27 cellular contexts compared by ENCODE assay signal in genomic region chr1:25053576-25054075, GRCh38.
"Had no signal": no experiment of that assay in that cellular context is flagged by ENCODE, and none has a peak within 500 bp of the region (broad histone marks: within the 10 kb centered on the region; RNA-seq: fewer than 3 reads in every experiment).

No MANE protein-coding gene starts in this region.

- H3K4me1 Mint-ChIP-seq: activated CD4-positive, alpha-beta memory T cell treated with anti-CD3 and anti-CD28 coated beads, Interleukin-2, amount 10 ng/mL, durations not matched to agents 7 days and 5 days; activated CD4-positive, alpha-beta T cell treated with anti-CD3 and anti-CD28 coated beads, Interleukin-2, amount 10 ng/mL, durations not matched to agents 7 days and 5 days had no signal

- H3K4me1 ChIP-seq: prostate gland, sigmoid colon, vagina had no signal

- DNase-seq: activated CD4-positive, alpha-beta memory T cell treated with anti-CD3 and anti-CD28 coated beads, Interleukin-2, amount 10 ng/mL, durations not matched to agents 7 days and 5 days; activated CD4-positive, alpha-beta T cell treated with anti-CD3 and anti-CD28 coated beads for 1 hour; activated CD4-positive, alpha-beta T cell treated with anti-CD3 and anti-CD28 coated beads, Interleukin-2, amount 10 ng/mL, durations not matched to agents 7 days and 5 days; activated gamma-delta T cell treated with Interleukin-2 at 50 U/mL for 16 hours; activated naive CD4-positive, alpha-beta T cell treated with anti-CD3 and anti-CD28 coated beads, Interleukin-2, amount 50 U/mL, for 16 hours; activated T-cell treated with anti-CD3 and anti-CD28 coated beads, Interleukin-2, amount 50 U/mL, for 4 hours; amniotic stem cell; central memory CD4-positive, alpha-beta T cell; endodermal cell; foreskin fibroblast; left ventricle myocardium inferior; ovary; retina; sigmoid colon; stimulated activated CD4-positive, alpha-beta T cell treated with anti-CD3 and anti-CD28 coated beads, Interleukin-15, amount 100 ng/mL, for 24 hours; stimulated activated naive CD8-positive, alpha-beta T cell treated with anti-CD3 and anti-CD28 coated beads, Interleukin-15, Interleukin-2, amounts not matched to agents 100 U/mL and 50 U/mL, for 24 hours had no signal

- H3K9me3 ChIP-seq: left ventricle myocardium inferior, neutrophil, ovary, prostate gland, sigmoid colon, thoracic aorta, vagina had no signal

- H3K4me3 Mint-ChIP-seq: activated CD4-positive, alpha-beta memory T cell treated with anti-CD3 and anti-CD28 coated beads, Interleukin-2, amount 10 ng/mL, durations not matched to agents 7 days and 5 days; activated CD4-positive, alpha-beta T cell treated with anti-CD3 and anti-CD28 coated beads, Interleukin-2, amount 10 ng/mL, durations not matched to agents 7 days and 5 days; activated T-cell treated with anti-CD3 and anti-CD28 coated beads, Interleukin-2, amount 50 U/mL, for 4 hours; activated T-helper 17 cell treated with anti-CD3 and anti-CD28 coated beads, Interleukin-2, amount 50 U/mL, for 72 hours; dendritic cell treated with granulocyte-macrophage colony-stimulating factor and Interleukin-4, amounts not matched to agents 40 ng/mL and 50 ng/mL, for 4 days; endodermal cell; nephron; type B pancreatic cell had no signal

- H3K27ac ChIP-seq: left ventricle myocardium inferior, neutrophil, ovary, prostate gland, sigmoid colon, thoracic aorta, vagina, VCaP had no signal

- H3K9me3 Mint-ChIP-seq: activated CD4-positive, alpha-beta memory T cell treated with anti-CD3 and anti-CD28 coated beads, Interleukin-2, amount 10 ng/mL, durations not matched to agents 7 days and 5 days; activated CD4-positive, alpha-beta T cell treated with anti-CD3 and anti-CD28 coated beads, Interleukin-2, amount 10 ng/mL, durations not matched to agents 7 days and 5 days; activated T-cell treated with anti-CD3 and anti-CD28 coated beads, Interleukin-2, amount 50 U/mL, for 4 hours; activated T-helper 17 cell treated with anti-CD3 and anti-CD28 coated beads, Interleukin-2, amount 50 U/mL, for 72 hours; dendritic cell treated with granulocyte-macrophage colony-stimulating factor and Interleukin-4, amounts not matched to agents 40 ng/mL and 50 ng/mL, for 4 days; endodermal cell; nephron; type B pancreatic cell had no signal

- H3K36me3 Mint-ChIP-seq: type B pancreatic cell had no signal

- H3K4me3 ChIP-seq: left ventricle myocardium inferior, ovary, prostate gland, sigmoid colon, smooth muscle cell, thoracic aorta, vagina had no signal

- ATAC-seq: activated T-cell treated with anti-CD3 and anti-CD28 coated beads, Interleukin-2, amount 50 U/mL, for 4 hours; activated T-helper 17 cell treated with anti-CD3 and anti-CD28 coated beads, Interleukin-2, amount 50 U/mL, for 72 hours; esophagus mucosa; stimulated activated naive CD8-positive, alpha-beta T cell treated with anti-CD3 and anti-CD28 coated beads, Interleukin-15, Interleukin-2, amounts not matched to agents 100 U/mL and 50 U/mL, for 24 hours had no signal

- H3K36me3 ChIP-seq: left ventricle myocardium inferior, neutrophil, ovary, prostate gland, sigmoid colon, thoracic aorta, vagina had no signal

- H3K27me3 ChIP-seq: neutrophil, ovary, vagina had no signal

- H3K4me2 ChIP-seq: smooth muscle cell had no signal

- H3K27ac Mint-ChIP-seq: activated CD4-positive, alpha-beta memory T cell treated with anti-CD3 and anti-CD28 coated beads, Interleukin-2, amount 10 ng/mL, durations not matched to agents 7 days and 5 days; activated CD4-positive, alpha-beta T cell treated with anti-CD3 and anti-CD28 coated beads, Interleukin-2, amount 10 ng/mL, durations not matched to agents 7 days and 5 days; activated T-helper 17 cell treated with anti-CD3 and anti-CD28 coated beads, Interleukin-2, amount 50 U/mL, for 72 hours; endodermal cell; nephron had no signal
